ENCODE assay signal across 16 cellular contexts in the genomic region with DNA sequence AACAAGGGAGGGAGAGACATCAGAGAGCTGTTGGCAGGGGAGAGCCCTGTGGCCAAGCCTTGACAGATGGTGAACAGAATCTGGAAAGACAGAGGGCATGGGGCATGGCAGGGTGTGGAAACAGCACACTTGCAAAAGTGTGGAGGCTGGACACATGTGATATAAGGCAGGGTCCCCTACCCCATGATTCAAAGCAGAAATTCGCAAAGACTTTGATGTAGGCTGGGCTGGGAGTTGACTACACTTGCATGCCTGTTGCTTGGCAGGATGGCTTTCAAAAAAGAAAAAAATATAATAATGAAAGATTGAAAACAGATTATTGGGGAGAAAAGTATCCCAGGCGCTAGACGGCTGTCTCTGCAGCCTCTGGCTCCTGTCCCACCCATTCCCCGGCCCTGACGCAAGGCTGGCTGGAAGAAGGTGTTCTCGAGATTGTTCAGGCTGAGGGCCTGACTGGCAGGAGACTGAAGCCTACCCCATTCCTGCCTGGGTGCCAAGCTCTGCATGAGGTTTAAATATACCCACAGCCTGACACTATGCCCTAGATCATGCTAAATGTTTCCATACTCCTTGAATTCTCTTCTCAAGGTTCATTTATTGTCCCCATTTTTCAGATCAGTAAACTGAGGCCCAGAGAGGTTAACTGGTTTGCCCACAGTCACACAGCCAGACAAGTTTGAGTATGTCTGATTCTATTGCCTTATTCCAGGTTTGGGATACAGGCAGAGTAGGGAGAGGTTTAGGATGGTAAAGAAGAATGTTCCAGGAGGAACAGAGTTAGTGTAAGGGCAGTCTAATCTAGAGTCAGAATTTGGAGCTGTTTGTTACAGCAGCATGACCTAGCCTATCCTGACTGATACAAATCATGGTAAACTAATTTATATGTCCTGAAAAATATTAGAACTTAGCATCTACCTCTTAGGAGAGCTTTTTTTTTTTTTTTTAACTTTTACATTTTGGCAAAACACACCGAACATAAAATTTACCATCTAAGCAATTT. TPM values are rescaled to one million over a fixed set of nuclear protein-coding genes. Genes with fewer than 3 reads are reported as not detected.
DNase-seq lines count a peak whose midpoint lies in the region; ATAC-seq, FAIRE-seq and TF ChIP-seq lines count a peak whose summit lies in the region.
"Had no signal": no experiment of that assay in that cellular context is flagged by ENCODE, and none has a peak within 500 bp of the region (broad histone marks: within the 10 kb centered on the region; RNA-seq: fewer than 3 reads in every experiment).

No MANE protein-coding gene starts in this region.

- H3K79me2 ChIP-seq in K562 (ENCODE audit: control insufficient read depth, insufficient read depth, low read length): no peaks in the 10 kb centered on the region

- H3K27me3 Mint-ChIP-seq in endodermal cell (ENCODE audit: insufficient read depth): peaks cover 5% of the 10 kb centered on the region

- ATAC-seq in K562: no peak
- ATAC-seq in right cardiac atrium: peak; percentile 70 to 79
- ATAC-seq in HG02885 (IDR thresholded peaks at IDR 0.05; ENCODE audit: poor library complexity, unreplicated experiment): no peak
- ATAC-seq in GM18870 (IDR thresholded peaks at IDR 0.05; ENCODE audit: unreplicated experiment): no peak

- intact Hi-C loops in K562 (cut with micrococcal nuclease): no loop called here
- intact Hi-C loops in right cardiac atrium (cut with DNase I): no loop called here
- intact Hi-C loops in stomach (cut with DNase I; ENCODE audit: low total_unique reads): no loop called here

- no TSS peak for BruUV-seq in K562 (replicated peaks; lab: Mats Ljungman, UMichigan)

- DNase-seq in DMS 273 treated with DMSO at 0.1 percent for 48 hours (lab: John Stamatoyannopoulos, UW) (peak; percentile 50), K562 (ENCODE audit: extremely low read depth in 1 of 4, low spot score in 3 of 4) (no peak), right cardiac atrium (peak; percentile 79 to 90 (median 90)), stomach (no peak), endodermal cell (no peak), SW 1271 (lab: John Stamatoyannopoulos, UW) (no peak)
- DNase-seq: BE2C, colonic mucosa, H9, kidney glomerular epithelial cell, NCI-H1105 treated with DMSO at 0.1 percent for 48 hours, SHP77 had no signal

- POLR2A ChIA-PET in K562 (lab: Yijun Ruan, JAX): no interaction called here

- H3K4me1 Mint-ChIP-seq in endodermal cell: peaks cover 2% of the 10 kb centered on the region
- H3K4me1 Mint-ChIP-seq: nephron had no signal

- CTCF ChIA-PET in K562 (lab: Yijun Ruan, JAX; ENCODE audit: low intra/inter-chr PET ratio): interaction anchor here (0.6 kb wide), 1 partner anchor 403 kb away, joined by 3 read pairs; no protein-coding TSS in a partner anchor

- H3K9ac ChIP-seq in K562 (ENCODE audit: insufficient read depth in 1 of 2, low read depth in 2 of 2, low read length in 2 of 2): no peak overlapping the region
- H3K9ac ChIP-seq in endodermal cell (ENCODE audit: extremely low read depth, low read length, poor library complexity, severe bottlenecking): no peak overlapping the region

- TF ChIP-seq RAD21 in K562 (CRISPR knock-in tag; conservative IDR thresholded peaks at IDR 0.05 in 1 of 2, IDR thresholded peaks at IDR 0.05 in 1 of 2): no peak

- in situ Hi-C loops in K562 (cut with MboI): no loop called here

- H3K27me3 ChIP-seq in K562 (ENCODE audit: control insufficient read depth in 2 of 2, insufficient read depth in 2 of 2, low read length in 2 of 2): peaks cover 10 to 18% of the 10 kb centered on the region in 2 experiments; a peak in 3 of 5 replicates
- H3K27me3 ChIP-seq in right cardiac atrium (ENCODE audit: control insufficient read depth, insufficient read depth): no peaks in the 10 kb centered on the region
- no peaks in the 10 kb centered on the region for H3K27me3 ChIP-seq in stomach
- no peaks in the 10 kb centered on the region for H3K27me3 ChIP-seq in endodermal cell (ENCODE audit: control insufficient read depth, insufficient read depth, low read length, poor library complexity, severe bottlenecking)
- H3K27me3 ChIP-seq: BE2C, colonic mucosa had no signal

- TF ChIP-seq EP300 in K562 (IDR thresholded peaks at IDR 0.05; ENCODE audit: low read length): no peak
- no peak for TF ChIP-seq EP300 in stomach (IDR thresholded peaks at IDR 0.05)

- no peak overlapping the region for H3K27ac ChIP-seq in K562 (ENCODE audit: extremely low read depth, low read depth, low read length)
- peak overlapping the region; percentile 87 for H3K27ac ChIP-seq in right cardiac atrium (ENCODE audit: low read length)
- peak overlapping the region in 4 of 5 donors; percentile 16 to 75 (median 60) for H3K27ac ChIP-seq in stomach
- no peak overlapping the region for H3K27ac ChIP-seq in endodermal cell (ENCODE audit: low read depth, low read length)
- H3K27ac ChIP-seq: colonic mucosa had no signal

- H3K4me2 ChIP-seq in K562 (ENCODE audit: insufficient read depth, low read length): no peak overlapping the region

- H3K9me1 ChIP-seq in K562 (ENCODE audit: control insufficient read depth, insufficient read depth, low read length): no peaks in the 10 kb centered on the region

- H4K20me1 ChIP-seq in K562 (replicated peaks; ENCODE audit: control insufficient read depth, insufficient read depth, low read length): no peaks in the 10 kb centered on the region

- H3K4me1 ChIP-seq in K562 (replicated peaks in 1 of 2; ENCODE audit: control insufficient read depth in 2 of 2, insufficient read depth in 2 of 2, low read length in 2 of 2) (no peaks in the 10 kb centered on the region), right cardiac atrium (ENCODE audit: control insufficient read depth, insufficient read depth, low read length) (peaks cover 10% of the 10 kb centered on the region), stomach (peaks cover 10 to 38% (median 23%) of the 10 kb centered on the region in 4 donors), endodermal cell (ENCODE audit: control insufficient read depth, insufficient read depth, low read length) (no peaks in the 10 kb centered on the region)
- H3K4me1 ChIP-seq: BE2C, colonic mucosa had no signal

- no peak overlapping the region for H3K27ac Mint-ChIP-seq in endodermal cell
- H3K27ac Mint-ChIP-seq: H9, nephron had no signal

- H3K9me3 Mint-ChIP-seq in endodermal cell: peaks cover 7% of the 10 kb centered on the region

- no peaks in the 10 kb centered on the region for H3K36me3 ChIP-seq in K562 (ENCODE audit: control insufficient read depth, insufficient read depth, low read length)
- H3K36me3 ChIP-seq in stomach: no peaks in the 10 kb centered on the region
- H3K36me3 ChIP-seq in endodermal cell (ENCODE audit: control insufficient read depth, insufficient read depth, low read length): no peaks in the 10 kb centered on the region
- H3K36me3 ChIP-seq: BE2C, colonic mucosa had no signal

- 4% methylated on average over 7 of the region's 7 CpGs for WGBS in K562 (ENCODE audit: insufficient coverage, low coverage, missing lambda C conversion rate)
- 41% methylated on average over 7 of the region's 7 CpGs for WGBS in right cardiac atrium
- WGBS in stomach, 5 donors: 75 to 90% (median 86%) methylated on average over 7 of the region's 7 CpGs
- WGBS in endodermal cell (ENCODE audit: insufficient coverage in 1 of 2, insufficient read length in 1 of 2), 2 experiments: 89 to 95% methylated on average over 6 to 7 of the region's 7 CpGs

- TF ChIP-seq POLR2A in K562 (conservative IDR thresholded peaks at IDR 0.05) (no peak), stomach (IDR thresholded peaks at IDR 0.05) (no peak)

- no peak overlapping the region for H3K4me3 ChIP-seq in K562
- no peak overlapping the region for H3K4me3 ChIP-seq in right cardiac atrium (ENCODE audit: low read length)
- no peak overlapping the region for H3K4me3 ChIP-seq in stomach
- no peak overlapping the region for H3K4me3 ChIP-seq in endodermal cell (ENCODE audit: low read length)
- H3K4me3 ChIP-seq: colonic mucosa had no signal

- H3K36me3 Mint-ChIP-seq in endodermal cell (ENCODE audit: low read depth): no peaks in the 10 kb centered on the region

- no peak for FAIRE-seq in K562 (lab: Jason Lieb, UNC)
- FAIRE-seq: TTC549 had no signal

- no peak overlapping the region for H2AFZ ChIP-seq in K562 (ENCODE audit: low read depth, low read length)

- H3K4me3 Mint-ChIP-seq in endodermal cell: no peak overlapping the region
- H3K4me3 Mint-ChIP-seq: H9, nephron had no signal

- TF ChIP-seq CTCF in K562 (IDR thresholded peaks at IDR 0.05 in 2 of 3, conservative IDR thresholded peaks at IDR 0.05 in 1 of 3; ENCODE audit: insufficient read depth in 2 of 3, low read depth in 1 of 3, low read length in 3 of 3): no peak
- TF ChIP-seq CTCF in stomach (IDR thresholded peaks at IDR 0.05): no peak
- TF ChIP-seq CTCF in endodermal cell (conservative IDR thresholded peaks at IDR 0.05): no peak

- H3K9me3 ChIP-seq in K562 (replicated peaks; ENCODE audit: control insufficient read depth, insufficient read depth, low read depth, low read length) (peaks cover 4% of the 10 kb centered on the region), right cardiac atrium (ENCODE audit: control insufficient read depth, low read length) (no peaks in the 10 kb centered on the region), stomach (no peaks in the 10 kb centered on the region), endodermal cell (ENCODE audit: control insufficient read depth, low read length) (peaks cover 5% of the 10 kb centered on the region)
- H3K9me3 ChIP-seq: BE2C, colonic mucosa had no signal

RNA-seq across cellular contexts. Expression of a gene that starts 23.4 kb away (rescaled TPM):
- total RNA-seq in K562 (2011; cell fraction: chromatin; rRNA removed; ENCODE audit: low replicate concordance): not detected in 2 replicates
- not detected in 2 replicates for total RNA-seq in K562 (2011; cell fraction: nucleolus; rRNA removed)
- not detected in 2 replicates for total RNA-seq in K562 (2011; cell fraction: nucleoplasm; rRNA removed)
- total RNA-seq in K562 (2014; rRNA removed) (not detected in 2 replicates), K562 (2014; rRNA removed; fragmentation: Illumina TruSeq; extraction: Trizol) (not detected in 2 replicates), K562 (2015; rRNA removed; fragmentation: Illumina TruSeq; extraction: Trizol) (not detected in 2 replicates), K562 (2021) (not detected in 2 replicates), right cardiac atrium (100 to 1,000 TPM in 1 of 4 donors, 10 to 100 TPM in 3; 85.2 to 292 (median 98.2) TPM), stomach (100 to 1,000 TPM in 1 of 5 donors, 10 to 100 TPM in 1, not detected in 3; 19.9 to 193 TPM), endodermal cell (not detected)
- polyA plus RNA-seq in K562 (2011; rRNA removed) (not detected in 2 replicates), K562 (2014; fragmentation: Illumina TruSeq; extraction: Trizol) (not detected in 2 replicates), K562 (2014; fragmentation: Nextera tagmentation; extraction: Ambion mirVana) (not detected), K562 (2014; rRNA removed) (not detected in 2 replicates), right cardiac atrium (102 TPM), stomach (1 to 10 TPM; 2.5 to 8.2 (median 3.4) TPM)
- not detected in 2 replicates for polyA plus RNA-seq in K562 (2011; cell fraction: cytosol; rRNA removed)
- not detected in 2 replicates for polyA plus RNA-seq in K562 (2011; cell fraction: nucleus; rRNA removed)
- 0.07 TPM in 1 of 2 replicates, not detected in the other for polyA plus RNA-seq in K562 (2012)
- polyA minus RNA-seq in K562 (2011; rRNA and poly(A)+ RNA removed): not detected in 2 replicates
- polyA minus RNA-seq in K562 (2011; cell fraction: cytosol; rRNA and poly(A)+ RNA removed): 2.9 and 3.7 TPM in 2 replicates
- polyA minus RNA-seq in K562 (2011; cell fraction: nucleus; rRNA and poly(A)+ RNA removed): 0.56 and 0.81 TPM in 2 replicates
- polyA plus RNA-seq in endodermal cell (2013, experiment 1 of 2): not detected
- not detected for polyA plus RNA-seq in endodermal cell (2013, experiment 2 of 2)
- total RNA-seq: H9 had no signal

RNA-seq across cellular contexts. Expression of a gene that starts 40.2 kb away (rescaled TPM):
- total RNA-seq in K562 (2011; cell fraction: chromatin; rRNA removed; ENCODE audit: low replicate concordance): 5.1 and 18.6 TPM in 2 replicates
- 7.1 and 11.2 TPM in 2 replicates for total RNA-seq in K562 (2011; cell fraction: nucleolus; rRNA removed)
- total RNA-seq in K562 (2011; cell fraction: nucleoplasm; rRNA removed): 5.2 and 11.3 TPM in 2 replicates
- total RNA-seq in K562 (2014; rRNA removed): 4.0 and 8.2 TPM in 2 replicates
- total RNA-seq in K562 (2014; rRNA removed; fragmentation: Illumina TruSeq; extraction: Trizol): 3.4 and 4.4 TPM in 2 replicates
- 4.6 and 5.3 TPM in 2 replicates for total RNA-seq in K562 (2015; rRNA removed; fragmentation: Illumina TruSeq; extraction: Trizol)
- total RNA-seq in K562 (2021): 7.0 and 7.3 TPM in 2 replicates
- polyA plus RNA-seq in K562 (2011; rRNA removed): 26.1 and 26.8 TPM in 2 replicates
- 30.9 and 33.5 TPM in 2 replicates for polyA plus RNA-seq in K562 (2011; cell fraction: cytosol; rRNA removed)
- polyA plus RNA-seq in K562 (2011; cell fraction: nucleus; rRNA removed): 42.7 and 47.8 TPM in 2 replicates
- polyA plus RNA-seq in K562 (2012): 5.7 and 7.4 TPM in 2 replicates
- polyA plus RNA-seq in K562 (2014; fragmentation: Illumina TruSeq; extraction: Trizol): 6.8 and 7.2 TPM in 2 replicates
- 1 to 10 TPM; 2.4 to 3.6 TPM for polyA plus RNA-seq in K562 (2014; fragmentation: Nextera tagmentation; extraction: Ambion mirVana)
- 8.9 and 10.9 TPM in 2 replicates for polyA plus RNA-seq in K562 (2014; rRNA removed)
- polyA minus RNA-seq in K562 (2011; rRNA and poly(A)+ RNA removed): 11.8 and 15.5 TPM in 2 replicates
- 8.0 and 11.6 TPM in 2 replicates for polyA minus RNA-seq in K562 (2011; cell fraction: cytosol; rRNA and poly(A)+ RNA removed)
- 6.2 and 6.8 TPM in 2 replicates for polyA minus RNA-seq in K562 (2011; cell fraction: nucleus; rRNA and poly(A)+ RNA removed)
- 10 to 100 TPM; 11.6 to 22.8 (median 12.4) TPM for total RNA-seq in right cardiac atrium
- 12.4 TPM for polyA plus RNA-seq in right cardiac atrium
- 100 to 1,000 TPM in 1 of 5 donors, 10 to 100 TPM in 3, 1 to 10 TPM in 1; 2.3 to 165 (median 22.3) TPM for total RNA-seq in stomach
- 10 to 100 TPM; 27.9 to 81.0 (median 53.1) TPM for polyA plus RNA-seq in stomach
- total RNA-seq in endodermal cell: 10 to 100 TPM; 12.8 to 15.9 TPM
- 23.0 TPM for polyA plus RNA-seq in endodermal cell (2013, experiment 1 of 2)
- 25.8 TPM for polyA plus RNA-seq in endodermal cell (2013, experiment 2 of 2)

RNA-seq across cellular contexts. Expression of a gene that starts 53.9 kb away (rescaled TPM):
- 0.42 TPM in 1 of 2 replicates, not detected in the other for total RNA-seq in K562 (2011; cell fraction: chromatin; rRNA removed; ENCODE audit: low replicate concordance)
- total RNA-seq in K562 (2011; cell fraction: nucleolus; rRNA removed): 0.79 and 1.0 TPM in 2 replicates
- total RNA-seq in K562 (2011; cell fraction: nucleoplasm; rRNA removed): 0.66 TPM in 1 of 2 replicates, not detected in the other
- total RNA-seq in K562 (2014; rRNA removed) (0.16 and 0.23 TPM in 2 replicates), K562 (2014; rRNA removed; fragmentation: Illumina TruSeq; extraction: Trizol) (0.10 TPM in 1 of 2 replicates, not detected in the other), K562 (2015; rRNA removed; fragmentation: Illumina TruSeq; extraction: Trizol) (not detected in 2 replicates), K562 (2021) (0.11 and 0.38 TPM in 2 replicates), right cardiac atrium (1 to 10 TPM in 3 of 4 donors, under 1 TPM in 1; 0.65 to 1.3 (median 1.1) TPM), stomach (1 to 10 TPM in 3 of 5 donors, not detected in 2; 1.5 to 7.7 (median 4.5) TPM), endodermal cell (under 1 TPM; 0.15 to 0.22 TPM)
- polyA plus RNA-seq in K562 (2011; rRNA removed) (0.03 TPM in 1 of 2 replicates, not detected in the other), K562 (2014; fragmentation: Illumina TruSeq; extraction: Trizol) (0.07 TPM in 1 of 2 replicates, not detected in the other), K562 (2014; fragmentation: Nextera tagmentation; extraction: Ambion mirVana) (not detected), K562 (2014; rRNA removed) (0.30 TPM in 1 of 2 replicates, not detected in the other), right cardiac atrium (0.70 TPM), stomach (1 to 10 TPM in 1 of 3 donors, under 1 TPM in 2; 0.46 to 2.6 (median 0.78) TPM)
- 0.01 and 0.10 TPM in 2 replicates for polyA plus RNA-seq in K562 (2011; cell fraction: cytosol; rRNA removed)
- not detected in 2 replicates for polyA plus RNA-seq in K562 (2011; cell fraction: nucleus; rRNA removed)
- 0.21 and 0.79 TPM in 2 replicates for polyA plus RNA-seq in K562 (2012)
- polyA minus RNA-seq in K562 (2011; rRNA and poly(A)+ RNA removed): 0.07 TPM in 1 of 2 replicates, not detected in the other
- polyA minus RNA-seq in K562 (2011; cell fraction: cytosol; rRNA and poly(A)+ RNA removed): 0.64 TPM in 1 of 2 replicates, not detected in the other
- 0.33 and 0.67 TPM in 2 replicates for polyA minus RNA-seq in K562 (2011; cell fraction: nucleus; rRNA and poly(A)+ RNA removed)
- 0.07 TPM for polyA plus RNA-seq in endodermal cell (2013, experiment 1 of 2)
- not detected for polyA plus RNA-seq in endodermal cell (2013, experiment 2 of 2)

Comparison
In these comparisons a context has a peak if more than half of its experiments do, and no peak if none do; other contexts are left out.
1. DNase-seq: peak in DMS 273 treated with DMSO at 0.1 percent for 48 hours (single experiment) and right cardiac atrium (3 of 3); none in K562 (0 of 4), stomach (single experiment), endodermal cell (single experiment) and SW 1271 (0 of 2).
2. ATAC-seq: peak in right cardiac atrium (2 of 2); none in K562 (single experiment), HG02885 (single experiment) and GM18870 (single experiment).
3. H3K27ac ChIP-seq: peak in right cardiac atrium (single experiment) and stomach (4 of 5); none in K562 (single experiment) and endodermal cell (single experiment).